26 cellular contexts compared by ENCODE assay signal in genomic region chrX:81890476-81890875, GRCh38.
"Had no signal": no experiment of that assay in that cellular context is flagged by ENCODE, and none has a peak within 500 bp of the region (broad histone marks: within the 10 kb centered on the region; RNA-seq: fewer than 3 reads in every experiment).

No MANE protein-coding gene starts in this region.

- H3K36me3 ChIP-seq: adrenal gland, ascending aorta, brain microvascular endothelial cell, left lung, tibial artery, WERI-Rb-1 had no signal

- ATAC-seq: activated naive CD4-positive, alpha-beta T cell treated with anti-CD3 and anti-CD28 coated beads, Interleukin-2, amount 50 U/mL, for 72 hours; activated T-helper 17 cell treated with anti-CD3 and anti-CD28 coated beads, Interleukin-2, amount 50 U/mL, for 72 hours; foreskin keratinocyte; left lung; naive thymus-derived CD4-positive, alpha-beta T cell; sciatic nerve; stimulated activated effector memory CD8-positive, alpha-beta T cell treated with anti-CD3 and anti-CD28 coated beads, Interleukin-12 subunit alpha, Interleukin-12 subunit beta, amount 100 ng/mL, for 72 hours; stimulated activated naive CD8-positive, alpha-beta T cell treated with anti-CD3 and anti-CD28 coated beads, Interleukin-15, amount 100 ng/mL, for 72 hours had no signal

- DNase-seq: activated CD4-positive, CD25-positive, alpha-beta regulatory T cell treated with anti-CD3 and anti-CD28 coated beads, Interleukin-2, amount 50 U/mL, for 72 hours; activated CD8-positive, alpha-beta memory T cell treated with anti-CD3 and anti-CD28 coated beads for 24 hours; activated CD8-positive, alpha-beta memory T cell treated with anti-CD3 and anti-CD28 coated beads, Interleukin-2, amount 50 U/mL, for 4 hours; activated T-cell treated with anti-CD3 and anti-CD28 coated beads, Interleukin-2, amount 50 U/mL, for 24 hours; adrenal gland; brain microvascular endothelial cell; caudate nucleus; effector CD4-positive, alpha-beta T cell; foreskin keratinocyte; kidney glomerular epithelial cell; left lung; naive thymus-derived CD4-positive, alpha-beta T cell; posterior cingulate gyrus; small intestine; stimulated activated CD4-positive, alpha-beta T cell treated with anti-CD3 and anti-CD28 coated beads, Interleukin-2, amount 100 ng/mL, for 24 hours; stimulated activated naive CD8-positive, alpha-beta T cell treated with anti-CD3 and anti-CD28 coated beads, Interleukin-15, amount 100 ng/mL, for 72 hours; T1000; tibial artery; WERI-Rb-1 had no signal

- H3K79me2 ChIP-seq: hepatocyte had no signal

- H3K27ac ChIP-seq: adrenal gland, ascending aorta, brain microvascular endothelial cell, foreskin keratinocyte, hepatocyte, left lung, tibial artery, WERI-Rb-1 had no signal

- H3K4me1 ChIP-seq: adrenal gland, ascending aorta, foreskin keratinocyte, left lung, tibial artery had no signal

- H3K27me3 ChIP-seq: ascending aorta, brain microvascular endothelial cell, foreskin keratinocyte, hepatocyte, left lung, tibial artery had no signal

- H3K9me3 ChIP-seq: adrenal gland, ascending aorta, left lung, tibial artery had no signal

- H2AFZ ChIP-seq: hepatocyte had no signal

- H3K4me3 ChIP-seq: adrenal gland, ascending aorta, hepatocyte, left lung, lung, tibial artery had no signal

- H3K4me2 ChIP-seq: hepatocyte had no signal
